In genomic region chr9:38621434-38622082, GRCh38 we compare ENCODE assay signal across 8 cellular contexts. TPM values are rescaled to one million over a fixed set of nuclear protein-coding genes. Genes with fewer than 3 reads are reported as not detected.
DNase-seq lines count a peak whose midpoint lies in the region; ATAC-seq and TF ChIP-seq lines count a peak whose summit lies in the region.

No MANE protein-coding gene starts in this region.

- DNase-seq in NCI-H526 (lab: John Stamatoyannopoulos, UW) (peak; percentile 52 to 82), right cardiac atrium (peak; percentile 14 to 69 (median 57)), GM10248 (ENCODE audit: extremely low spot score) (no peak)
- peak; percentile 14 for DNase-seq in activated T-helper 2 cell treated with anti-CD3 and anti-CD28 coated beads, Interferon-gamma antibody, Interleukin-2, Interleukin-4, amounts not matched to agents 10 μg/mL and 5 μg/mL and 100 μg/mL, durations not matched to agents 14 hours and 24 hours and 36 hours (ENCODE audit: low spot score)

- H3K4me2 ChIP-seq in BLaER1 (peak overlapping the region; percentile 99), skeletal muscle satellite cell (ENCODE audit: low read length) (peak overlapping the region; percentile 88)

- intact Hi-C loops in activated T-helper 2 cell treated with anti-CD3 and anti-CD28 coated beads, Interferon-gamma antibody, Interleukin-2, Interleukin-4, amounts not matched to agents 10 μg/mL and 5 μg/mL and 100 μg/mL, durations not matched to agents 14 hours and 24 hours and 36 hours (cut with micrococcal nuclease) = no loop called here
- intact Hi-C loops in right cardiac atrium (cut with DNase I) = no loop called here

- H3K27me3 ChIP-seq in BLaER1 (peaks cover 70% of the 10 kb centered on the region), right cardiac atrium (ENCODE audit: control insufficient read depth, insufficient read depth) (no peaks in the 10 kb centered on the region), skeletal muscle satellite cell (ENCODE audit: control insufficient read depth, insufficient read depth, low read length) (peaks cover 30% of the 10 kb centered on the region)

- CTCF ChIA-PET in GM10248 (lab: Yijun Ruan, JAX) = interaction anchor here (0.8 to 3.9 kb wide), 4 partner anchors 21 to 85 kb away, joined by 3 to 21 read pairs (median 10); no protein-coding TSS in a partner anchor

- H3K4me3 Mint-ChIP-seq in activated T-helper 2 cell treated with anti-CD3 and anti-CD28 coated beads, Interferon-gamma antibody, Interleukin-2, Interleukin-4, amounts not matched to agents 10 μg/mL and 5 μg/mL and 100 μg/mL, durations not matched to agents 14 hours and 24 hours and 36 hours (ENCODE audit: low read depth) = peak overlapping the region; percentile 51

- H3K9ac ChIP-seq in BLaER1 (no peak overlapping the region), skeletal muscle satellite cell (ENCODE audit: low read depth, low read length) (no peak overlapping the region)

- H4K20me1 ChIP-seq in BLaER1 = peaks cover 22% of the 10 kb centered on the region

- no peak overlapping the region for H3K27ac Mint-ChIP-seq in activated T-helper 2 cell treated with anti-CD3 and anti-CD28 coated beads, Interferon-gamma antibody, Interleukin-2, Interleukin-4, amounts not matched to agents 10 μg/mL and 5 μg/mL and 100 μg/mL, durations not matched to agents 14 hours and 24 hours and 36 hours

- H3K9me3 ChIP-seq in BLaER1 (peaks cover 30% of the 10 kb centered on the region), right cardiac atrium (ENCODE audit: control insufficient read depth, low read length) (no peaks in the 10 kb centered on the region), skeletal muscle satellite cell (replicated peaks; ENCODE audit: low read length) (no peaks in the 10 kb centered on the region)

- no peak for TF ChIP-seq CTCF in GM10248 (IDR thresholded peaks at IDR 0.05; ENCODE audit: control extremely low read depth, extremely low read depth, low read depth, missing control alignments)

- H3K9me3 Mint-ChIP-seq in activated T-helper 2 cell treated with anti-CD3 and anti-CD28 coated beads, Interferon-gamma antibody, Interleukin-2, Interleukin-4, amounts not matched to agents 10 μg/mL and 5 μg/mL and 100 μg/mL, durations not matched to agents 14 hours and 24 hours and 36 hours = peaks cover 7% of the 10 kb centered on the region

- H3K4me1 Mint-ChIP-seq in activated T-helper 2 cell treated with anti-CD3 and anti-CD28 coated beads, Interferon-gamma antibody, Interleukin-2, Interleukin-4, amounts not matched to agents 10 μg/mL and 5 μg/mL and 100 μg/mL, durations not matched to agents 14 hours and 24 hours and 36 hours (ENCODE audit: low read depth) = peaks cover 11% of the 10 kb centered on the region

- H3K4me1 ChIP-seq in BLaER1 (peaks cover 30% of the 10 kb centered on the region), right cardiac atrium (ENCODE audit: control insufficient read depth, insufficient read depth, low read length) (no peaks in the 10 kb centered on the region), skeletal muscle satellite cell (ENCODE audit: control insufficient read depth, insufficient read depth, low read length) (peaks cover 23% of the 10 kb centered on the region)

- peaks cover 50% of the 10 kb centered on the region for H3K27me3 Mint-ChIP-seq in activated T-helper 2 cell treated with anti-CD3 and anti-CD28 coated beads, Interferon-gamma antibody, Interleukin-2, Interleukin-4, amounts not matched to agents 10 μg/mL and 5 μg/mL and 100 μg/mL, durations not matched to agents 14 hours and 24 hours and 36 hours (ENCODE audit: low read depth)

- H3K36me3 Mint-ChIP-seq in activated T-helper 2 cell treated with anti-CD3 and anti-CD28 coated beads, Interferon-gamma antibody, Interleukin-2, Interleukin-4, amounts not matched to agents 10 μg/mL and 5 μg/mL and 100 μg/mL, durations not matched to agents 14 hours and 24 hours and 36 hours (ENCODE audit: low read depth) = no peaks in the 10 kb centered on the region

- H3K36me3 ChIP-seq in BLaER1 = no peaks in the 10 kb centered on the region
- no peaks in the 10 kb centered on the region for H3K36me3 ChIP-seq in skeletal muscle satellite cell (ENCODE audit: insufficient read depth, low read length)

- no peak overlapping the region for H3K27ac ChIP-seq in BLaER1
- H3K27ac ChIP-seq in right cardiac atrium (ENCODE audit: low read length) = no peak overlapping the region

- 1% methylated on average over 50 of the region's 50 CpGs for WGBS in right cardiac atrium

- POLR2A ChIA-PET in GM10248 (lab: Yijun Ruan, JAX) = no interaction called here

- H3K4me3 ChIP-seq in BLaER1 (peak overlapping the region; percentile 73), right cardiac atrium (ENCODE audit: low read length) (peak overlapping the region; percentile 54), skeletal muscle satellite cell (ENCODE audit: low read length) (peak overlapping the region; percentile 69)

- ATAC-seq in GM21529 (IDR thresholded peaks at IDR 0.05; ENCODE audit: unreplicated experiment) (peak; percentile 33), right cardiac atrium (peak; percentile 45 to 57), GM18870 (IDR thresholded peaks at IDR 0.05; ENCODE audit: unreplicated experiment) (no peak)

RNA-seq across cellular contexts. Expression of gene ANKRD18A, which starts 1.2 kb away (rescaled TPM):
- 2.7 and 3.9 TPM in 2 replicates for total RNA-seq in activated T-helper 2 cell treated with anti-CD3 and anti-CD28 coated beads, Interferon-gamma antibody, Interleukin-2, Interleukin-4, amounts not matched to agents 10 μg/mL and 5 μg/mL and 100 μg/mL, durations not matched to agents 14 hours and 24 hours and 36 hours
- 10 to 100 TPM in 1 of 4 donors, 1 to 10 TPM in 3; 2.1 to 12.3 (median 7.2) TPM for total RNA-seq in right cardiac atrium
- 3.1 TPM for polyA plus RNA-seq in right cardiac atrium
- not detected in 2 replicates for total RNA-seq in skeletal muscle satellite cell (2012; rRNA removed)
